Comparison of ENCODE assay signal across 1 cellular context in the genomic region with DNA sequence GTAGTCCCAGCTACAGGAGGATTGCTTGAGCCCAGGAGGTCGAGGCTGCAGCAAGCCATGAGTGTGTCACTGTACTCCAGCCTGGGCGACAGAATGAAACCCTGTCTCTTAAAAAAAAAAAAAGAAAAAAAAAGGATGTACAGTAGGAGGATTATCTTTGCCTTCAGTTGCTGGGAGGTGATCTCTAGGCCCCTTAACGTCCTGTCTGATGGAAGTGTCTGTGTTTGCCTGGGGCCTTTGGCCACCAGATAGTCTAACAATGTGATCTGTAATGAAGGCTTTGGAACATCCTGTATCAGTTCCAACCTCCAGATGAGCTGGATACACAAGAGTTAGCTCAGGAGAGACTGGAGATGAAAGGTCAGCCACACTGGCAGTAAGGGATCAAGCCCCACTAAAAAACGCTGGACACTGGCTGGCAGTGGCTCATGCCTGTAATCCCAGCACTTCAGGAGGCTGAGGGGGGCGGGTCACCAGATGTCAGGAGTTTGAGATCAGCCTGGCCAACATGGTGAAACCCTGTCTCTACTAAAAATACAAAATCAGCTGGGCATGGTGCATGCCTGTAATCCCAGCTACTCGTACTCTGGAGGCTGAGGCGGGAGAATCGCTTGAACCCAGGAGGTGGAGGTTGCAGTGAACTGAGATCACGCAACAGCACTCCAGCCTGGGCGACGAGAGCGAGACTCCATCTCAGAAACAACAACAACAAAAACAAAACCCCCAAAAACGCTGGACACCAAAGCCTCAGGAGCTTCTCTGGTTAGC.
TF ChIP-seq lines count a peak whose summit lies in the region.

No MANE protein-coding gene starts in this region.

TF ChIP-seq in HCT116, 20 proteins besides CTCF, POLR2A, EP300 and RAD21:
- TF ChIP-seq ZNF274 (IDR thresholded peaks at IDR 0.05; ENCODE audit: low read depth, low read length) (no peak), JUND (IDR thresholded peaks at IDR 0.05) (no peak), ELF1 (IDR thresholded peaks at IDR 0.05; ENCODE audit: borderline replicate concordance, low read depth) (no peak), CBX3 (IDR thresholded peaks at IDR 0.05; ENCODE audit: low read depth) (no peak), POLR2AphosphoS5 (IDR thresholded peaks at IDR 0.05; ENCODE audit: low read depth, low read length) (no peak), EGR1 (IDR thresholded peaks at IDR 0.05; ENCODE audit: low read depth) (no peak), ATF3 (IDR thresholded peaks at IDR 0.05) (no peak), ZFX (IDR thresholded peaks at IDR 0.05) (no peak), REST (IDR thresholded peaks at IDR 0.05; ENCODE audit: low read depth) (no peak), SP1 (IDR thresholded peaks at IDR 0.05; ENCODE audit: low read depth) (no peak), EZH2phosphoT487 (IDR thresholded peaks at IDR 0.05; ENCODE audit: borderline replicate concordance) (no peak), EZH2 (IDR thresholded peaks at IDR 0.05) (no peak), YY1 (IDR thresholded peaks at IDR 0.05; ENCODE audit: extremely low read depth, insufficient replicate concordance, low read depth, low read length) (no peak), SRF (IDR thresholded peaks at IDR 0.05; ENCODE audit: low read depth) (no peak), SIN3A (IDR thresholded peaks at IDR 0.05; ENCODE audit: low read depth) (no peak), FOSL1 (IDR thresholded peaks at IDR 0.05; ENCODE audit: low read depth) (no peak), CEBPB (IDR thresholded peaks at IDR 0.05; ENCODE audit: low read depth) (no peak)
- TF ChIP-seq, protein P1, sequence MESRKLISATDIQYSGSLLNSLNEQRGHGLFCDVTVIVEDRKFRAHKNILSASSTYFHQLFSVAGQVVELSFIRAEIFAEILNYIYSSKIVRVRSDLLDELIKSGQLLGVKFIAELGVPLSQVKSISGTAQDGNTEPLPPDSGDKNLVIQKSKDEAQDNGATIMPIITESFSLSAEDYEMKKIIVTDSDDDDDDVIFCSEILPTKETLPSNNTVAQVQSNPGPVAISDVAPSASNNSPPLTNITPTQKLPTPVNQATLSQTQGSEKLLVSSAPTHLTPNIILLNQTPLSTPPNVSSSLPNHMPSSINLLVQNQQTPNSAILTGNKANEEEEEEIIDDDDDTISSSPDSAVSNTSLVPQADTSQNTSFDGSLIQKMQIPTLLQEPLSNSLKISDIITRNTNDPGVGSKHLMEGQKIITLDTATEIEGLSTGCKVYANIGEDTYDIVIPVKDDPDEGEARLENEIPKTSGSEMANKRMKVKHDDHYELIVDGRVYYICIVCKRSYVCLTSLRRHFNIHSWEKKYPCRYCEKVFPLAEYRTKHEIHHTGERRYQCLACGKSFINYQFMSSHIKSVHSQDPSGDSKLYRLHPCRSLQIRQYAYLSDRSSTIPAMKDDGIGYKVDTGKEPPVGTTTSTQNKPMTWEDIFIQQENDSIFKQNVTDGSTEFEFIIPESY (IDR thresholded peaks at IDR 0.05; ENCODE audit: extremely low read depth, insufficient replicate concordance, low read length): no peak
